Comparison of ENCODE assay signal across 23 cellular contexts in genomic region chr20:54618412-54618811, GRCh38.
"Had no signal": no experiment of that assay in that cellular context is flagged by ENCODE, and none has a peak within 500 bp of the region (broad histone marks: within the 10 kb centered on the region; RNA-seq: fewer than 3 reads in every experiment).

No MANE protein-coding gene starts in this region.

- H3K4me3 Mint-ChIP-seq: dendritic cell treated with granulocyte-macrophage colony-stimulating factor and Interleukin-4, amounts not matched to agents 40 ng/mL and 50 ng/mL, for 4 days; effector memory CD8-positive, alpha-beta T cell; endodermal cell; mesothelial cell of epicardium; naive thymus-derived CD4-positive, alpha-beta T cell had no signal

- H3K4me3 ChIP-seq: colonic mucosa, esophagus squamous epithelium, gastrocnemius medialis, left lung, lower lobe of right lung, mucosa of descending colon had no signal

- H3K4me1 ChIP-seq: colonic mucosa, left lung, lower lobe of right lung had no signal

- H3K4me1 Mint-ChIP-seq: endodermal cell; naive thymus-derived CD4-positive, alpha-beta T cell had no signal

- H3K36me3 ChIP-seq: colonic mucosa, esophagus squamous epithelium, gastrocnemius medialis, left lung, lower lobe of right lung had no signal

- H3K27me3 ChIP-seq: colonic mucosa, esophagus squamous epithelium, gastrocnemius medialis, heart right ventricle, left lung had no signal

- H3K27me3 Mint-ChIP-seq: effector memory CD8-positive, alpha-beta T cell had no signal

- ATAC-seq: effector memory CD8-positive, alpha-beta T cell; lower lobe of right lung; mucosa of descending colon; naive thymus-derived CD4-positive, alpha-beta T cell had no signal

- H3K36me3 Mint-ChIP-seq: mesothelial cell of epicardium; naive thymus-derived CD4-positive, alpha-beta T cell had no signal

- H3K9me3 Mint-ChIP-seq: dendritic cell treated with granulocyte-macrophage colony-stimulating factor and Interleukin-4, amounts not matched to agents 40 ng/mL and 50 ng/mL, for 4 days; effector memory CD8-positive, alpha-beta T cell had no signal

- H3K27ac Mint-ChIP-seq: dendritic cell treated with granulocyte-macrophage colony-stimulating factor and Interleukin-4, amounts not matched to agents 40 ng/mL and 50 ng/mL, for 4 days; effector memory CD8-positive, alpha-beta T cell; endodermal cell; mesothelial cell of epicardium; naive thymus-derived CD4-positive, alpha-beta T cell had no signal

- DNase-seq: colonic mucosa; cortex of kidney; effector CD8-positive, alpha-beta T cell; effector memory CD8-positive, alpha-beta T cell; endodermal cell; erythroblast; esophagus squamous epithelium; foreskin fibroblast; foreskin melanocyte; glutamatergic neuron; heart right ventricle; hippocampal formation; left cardiac atrium; left lung; left ventricle myocardium superior; lower lobe of right lung; mesenchymal stem cell; mucosa of descending colon; naive thymus-derived CD4-positive, alpha-beta T cell had no signal

- H3K9me3 ChIP-seq: colonic mucosa, esophagus squamous epithelium, gastrocnemius medialis, heart right ventricle, left lung, lower lobe of right lung, mucosa of descending colon had no signal

- H3K27ac ChIP-seq: colonic mucosa, epithelial cell of prostate, esophagus squamous epithelium, left lung, lower lobe of right lung had no signal
